ENCODE assay signal across 1 cellular context in the genomic region with DNA sequence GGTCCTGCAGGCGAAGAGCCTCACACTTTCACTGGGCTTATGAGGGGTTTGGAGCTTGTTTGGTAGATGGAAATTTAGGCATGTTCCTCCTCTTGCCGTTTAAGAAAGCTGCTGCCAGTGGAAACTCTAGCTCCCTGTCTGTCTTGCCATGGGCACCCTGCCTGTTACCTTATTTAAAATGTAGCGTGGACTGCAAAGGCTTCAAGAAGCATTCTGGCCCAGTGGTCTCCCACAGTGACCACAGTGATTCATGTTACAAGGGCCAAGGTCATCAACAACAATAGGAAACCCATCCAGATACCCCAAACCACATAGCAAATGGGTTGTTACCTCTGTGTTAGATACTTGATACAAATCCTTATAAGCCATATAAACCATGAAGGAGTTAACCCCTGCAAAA.
TF ChIP-seq lines count a peak whose summit lies in the region.

No MANE protein-coding gene starts in this region.

TF ChIP-seq in IMR-90, 13 proteins besides CTCF, POLR2A, EP300 and RAD21:
- TF ChIP-seq NFE2L2 (IDR thresholded peaks at IDR 0.05; ENCODE audit: low read depth, low read length), result no peak
- TF ChIP-seq MAFK (IDR thresholded peaks at IDR 0.05; ENCODE audit: low read depth, low read length), result no peak
